8 cellular contexts compared by ENCODE assay signal in the genomic region with DNA sequence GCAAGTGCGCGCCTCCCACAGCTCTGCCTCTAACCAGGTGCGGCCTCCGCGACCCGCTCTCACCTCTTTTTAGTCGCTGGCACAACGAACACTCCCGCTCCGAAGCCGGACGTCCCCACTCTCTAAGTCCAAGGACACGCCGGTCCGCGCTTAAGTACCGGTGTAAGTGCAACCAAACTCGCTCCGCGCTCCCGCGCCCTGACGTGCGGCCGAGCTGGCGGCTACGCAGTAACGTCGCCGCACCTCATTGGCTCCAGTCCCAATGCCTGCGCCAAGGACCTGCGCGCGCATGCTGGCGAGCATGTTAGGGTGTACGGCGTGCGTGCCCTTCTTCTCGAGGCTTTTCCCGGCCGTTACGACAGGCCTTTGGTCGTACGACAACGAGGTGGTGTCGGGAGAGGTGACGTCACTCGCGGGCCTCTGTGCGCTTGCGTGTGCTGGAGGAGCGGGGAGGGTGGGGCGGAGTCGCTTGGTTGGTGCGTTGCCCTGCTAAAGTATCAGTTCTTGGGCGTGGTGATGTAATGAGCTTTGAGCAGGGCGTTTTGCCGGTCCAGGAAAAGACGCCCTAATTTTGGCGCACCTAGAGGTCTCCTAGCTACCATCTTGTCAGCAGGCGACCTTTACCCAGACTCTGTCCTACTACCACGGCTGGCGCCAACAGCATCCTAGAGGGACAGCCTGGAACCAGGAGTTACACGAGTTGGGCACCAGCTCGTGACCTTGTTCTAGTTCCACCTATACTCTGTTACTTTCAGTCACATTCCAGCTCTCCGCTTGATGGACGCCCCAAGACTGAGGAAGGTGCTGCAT.
DNase-seq lines count a peak whose midpoint lies in the region; ATAC-seq and FAIRE-seq lines count a peak whose summit lies in the region.

TSS of gene CYCS (minus strand) at position 124 of the 810 bp plus-strand sequence. CDS start 1,141 bp downstream, outside the sequence.

- peak; percentile 100 for FAIRE-seq in HTR-8/SVneo (lab: Jason Lieb, UNC)

- H3K27me3 Mint-ChIP-seq in effector memory CD8-positive, alpha-beta T cell, result no peaks in the 10 kb centered on the region

- H3K4me1 Mint-ChIP-seq in effector memory CD8-positive, alpha-beta T cell (ENCODE audit: low read depth in 2 of 2), result peaks cover 17 to 22% of the 10 kb centered on the region in 2 donors

- H3K36me3 Mint-ChIP-seq in effector memory CD8-positive, alpha-beta T cell (ENCODE audit: insufficient read depth), result peaks cover 46% of the 10 kb centered on the region

- peak; percentile 87 for ATAC-seq in GM21367 (IDR thresholded peaks at IDR 0.05; ENCODE audit: unreplicated experiment)
- ATAC-seq in effector memory CD8-positive, alpha-beta T cell (replicated peaks), result peak; percentile 90

- H3K4me3 Mint-ChIP-seq in effector memory CD8-positive, alpha-beta T cell, result peak within 1 kb of the TSS; percentile 94 to 98

- DNase-seq in COLO829 (ENCODE audit: low spot score) (peak; percentile 98), HTR-8/SVneo (ENCODE audit: insufficient read length, low spot score) (peak; percentile 97), NOMO-1 treated with dmso at 0.1 percent for 144 hours (lab: John Stamatoyannopoulos, UW; ENCODE audit: unreplicated experiment) (peak; percentile 99), medulla oblongata (ENCODE audit: extremely low spot score) (peak; percentile 99)
- DNase-seq in activated CD8-positive, alpha-beta memory T cell treated with anti-CD3 and anti-CD28 coated beads for 48 hours (ENCODE audit: low read depth in 2 of 3, low spot score in 2 of 3), result peak; percentile 90 to 100 (median 97)
- peak; percentile 99 for DNase-seq in effector memory CD8-positive, alpha-beta T cell
- peak; percentile 100 for DNase-seq in stimulated activated CD8-positive, alpha-beta memory T cell treated with anti-CD3 and anti-CD28 coated beads, Interleukin-12 subunit alpha, Interleukin-12 subunit beta, amount 100 ng/mL, for 1 hour (ENCODE audit: low read depth)

- H3K27ac Mint-ChIP-seq in effector memory CD8-positive, alpha-beta T cell, result peak within 1 kb of the TSS; percentile 95 to 99

- H3K9me3 Mint-ChIP-seq in effector memory CD8-positive, alpha-beta T cell, result no peaks in the 10 kb centered on the region

Comparison
In these comparisons a context has a peak if more than half of its experiments do, and no peak if none do; other contexts are left out.
1. Peak in every context shown above with its lines: DNase-seq and ATAC-seq.